Comparison of ENCODE assay signal across 23 cellular contexts in the genomic region with DNA sequence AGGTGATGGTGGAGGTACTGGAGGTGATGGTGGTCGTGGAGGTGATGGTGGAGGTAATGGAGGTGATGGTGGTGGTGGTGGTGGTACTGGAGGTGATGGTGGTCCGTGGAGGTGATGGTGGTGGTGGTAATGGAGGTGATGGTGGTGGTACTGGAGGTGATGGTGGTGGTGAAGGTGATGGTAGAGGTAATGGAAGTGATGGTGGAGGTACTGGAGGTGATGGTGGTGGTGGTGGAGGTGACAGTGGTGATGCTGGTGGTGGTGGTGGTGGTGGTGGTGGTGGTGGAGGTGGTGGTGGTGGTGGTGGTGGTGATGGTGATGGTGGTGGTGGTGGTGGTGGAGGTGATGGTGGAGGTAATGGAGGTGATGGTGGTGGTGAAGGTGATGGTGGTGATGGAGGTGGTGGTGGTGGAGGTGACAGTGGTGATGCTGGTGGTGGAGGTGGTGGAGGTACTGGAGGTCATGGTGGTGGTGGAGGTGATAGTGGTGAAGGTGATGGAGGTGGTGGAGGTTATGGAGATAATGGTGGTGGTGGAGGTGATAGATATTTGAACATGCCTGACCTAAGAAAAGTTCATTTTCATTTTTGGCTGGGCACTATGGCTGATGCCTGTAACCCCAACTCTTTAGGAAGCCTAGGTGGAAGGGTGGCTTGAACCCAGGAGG. TPM values are rescaled to one million over a fixed set of nuclear protein-coding genes. Genes with fewer than 3 reads are reported as not detected.
DNase-seq lines count a peak whose midpoint lies in the region; ATAC-seq lines count a peak whose summit lies in the region.
"Had no signal": no experiment of that assay in that cellular context is flagged by ENCODE, and none has a peak within 500 bp of the region (broad histone marks: within the 10 kb centered on the region; RNA-seq: fewer than 3 reads in every experiment).

No MANE protein-coding gene starts in this region.

- H3K27ac Mint-ChIP-seq in activated T-cell treated with anti-CD3 and anti-CD28 coated beads, Interleukin-2, amount 50 U/mL, for 24 hours = peak overlapping the region; percentile 61
- peak overlapping the region; percentile 49 for H3K27ac Mint-ChIP-seq in T-helper 2 cell treated with Interferon-gamma antibody and Interleukin-4, amounts not matched to agents 5 μg/mL and 100 μg/mL, for 36 hours
- peak overlapping the region in 1 of 2 donors; percentile 72 for H3K27ac Mint-ChIP-seq in stimulated activated naive CD8-positive, alpha-beta T cell treated with anti-CD3 and anti-CD28 coated beads, Interleukin-15, amount 100 ng/mL, for 72 hours
- H3K27ac Mint-ChIP-seq: CD4-positive, alpha-beta T cell had no signal

- H3K4me1 Mint-ChIP-seq in activated T-cell treated with anti-CD3 and anti-CD28 coated beads, Interleukin-2, amount 50 U/mL, for 24 hours (ENCODE audit: low read depth) = peaks cover 4% of the 10 kb centered on the region
- H3K4me1 Mint-ChIP-seq in activated T-cell treated with anti-CD3 and anti-CD28 coated beads, Interleukin-2, amount 50 U/mL, for 4 hours (ENCODE audit: low read depth) = peaks cover 4% of the 10 kb centered on the region
- peaks cover 2% of the 10 kb centered on the region for H3K4me1 Mint-ChIP-seq in T-helper 2 cell treated with Interferon-gamma antibody and Interleukin-4, amounts not matched to agents 5 μg/mL and 100 μg/mL, for 36 hours (ENCODE audit: low read depth)
- peaks cover 15% of the 10 kb centered on the region for H3K4me1 Mint-ChIP-seq in stimulated activated naive CD8-positive, alpha-beta T cell treated with anti-CD3 and anti-CD28 coated beads, Interleukin-15, amount 100 ng/mL, for 72 hours
- H3K4me1 Mint-ChIP-seq: IgD-negative memory B cell had no signal

- H3K36me3 Mint-ChIP-seq in activated T-cell treated with anti-CD3 and anti-CD28 coated beads, Interleukin-2, amount 50 U/mL, for 24 hours (ENCODE audit: low read depth) = peaks cover 76% of the 10 kb centered on the region
- peaks cover 47% of the 10 kb centered on the region for H3K36me3 Mint-ChIP-seq in activated T-cell treated with anti-CD3 and anti-CD28 coated beads, Interleukin-2, amount 50 U/mL, for 4 hours (ENCODE audit: insufficient read depth)
- H3K36me3 Mint-ChIP-seq in T-helper 2 cell treated with Interferon-gamma antibody and Interleukin-4, amounts not matched to agents 5 μg/mL and 100 μg/mL, for 36 hours (ENCODE audit: low read depth) = peaks cover 64% of the 10 kb centered on the region

- ATAC-seq in activated T-cell treated with anti-CD3 and anti-CD28 coated beads, Interleukin-2, amount 50 U/mL, for 4 hours = no peak
- ATAC-seq in stimulated activated naive CD8-positive, alpha-beta T cell treated with anti-CD3 and anti-CD28 coated beads, Interleukin-15, amount 100 ng/mL, for 72 hours = peak; percentile 35
- ATAC-seq: foreskin keratinocyte, left lung had no signal

- H3K4me3 Mint-ChIP-seq in activated T-cell treated with anti-CD3 and anti-CD28 coated beads, Interleukin-2, amount 50 U/mL, for 24 hours = no peak overlapping the region
- no peak overlapping the region for H3K4me3 Mint-ChIP-seq in activated T-cell treated with anti-CD3 and anti-CD28 coated beads, Interleukin-2, amount 50 U/mL, for 4 hours
- no peak overlapping the region for H3K4me3 Mint-ChIP-seq in T-helper 2 cell treated with Interferon-gamma antibody and Interleukin-4, amounts not matched to agents 5 μg/mL and 100 μg/mL, for 36 hours
- H3K4me3 Mint-ChIP-seq in stimulated activated naive CD8-positive, alpha-beta T cell treated with anti-CD3 and anti-CD28 coated beads, Interleukin-15, amount 100 ng/mL, for 72 hours = no peak overlapping the region
- H3K4me3 Mint-ChIP-seq: CD4-positive, alpha-beta T cell; IgD-negative memory B cell had no signal

- no peak for DNase-seq in activated T-cell treated with anti-CD3 and anti-CD28 coated beads, Interleukin-2, amount 50 U/mL, for 24 hours
- DNase-seq in activated T-cell treated with anti-CD3 and anti-CD28 coated beads, Interleukin-2, amount 50 U/mL, for 4 hours = no peak
- DNase-seq in T-helper 2 cell treated with Interferon-gamma antibody and Interleukin-4, amounts not matched to agents 5 μg/mL and 100 μg/mL, for 36 hours (ENCODE audit: low spot score) = no peak
- peak; percentile 8 for DNase-seq in mesenteric fat pad (ENCODE audit: low spot score)
- no peak for DNase-seq in stimulated activated naive CD8-positive, alpha-beta T cell treated with anti-CD3 and anti-CD28 coated beads, Interleukin-15, amount 100 ng/mL, for 72 hours
- DNase-seq in KG1 (lab: John Stamatoyannopoulos, UW) = no peak
- DNase-seq in epidermal melanocyte (ENCODE audit: insufficient read length, low spot score) = no peak
- DNase-seq: activated CD4-positive, alpha-beta T cell treated with anti-CD3 and anti-CD28 coated beads for 4 hours; activated gamma-delta T cell treated with Interleukin-2 at 50 U/mL for 16 hours; adrenal gland; cerebellar nuclear complex; esophagus squamous epithelium; foreskin keratinocyte; islet precursor cell; left lung; mesendoderm; NCI-H146; Right ventricle myocardium superior; sigmoid colon; stimulated activated CD4-positive, alpha-beta T cell treated with anti-CD3 and anti-CD28 coated beads, Interleukin-4, amount 100 ng/mL, for 24 hours; T-helper 9 cell had no signal

- H3K27me3 Mint-ChIP-seq in activated T-cell treated with anti-CD3 and anti-CD28 coated beads, Interleukin-2, amount 50 U/mL, for 24 hours = no peaks in the 10 kb centered on the region
- H3K27me3 Mint-ChIP-seq in activated T-cell treated with anti-CD3 and anti-CD28 coated beads, Interleukin-2, amount 50 U/mL, for 4 hours (ENCODE audit: low read depth) = no peaks in the 10 kb centered on the region
- H3K27me3 Mint-ChIP-seq in T-helper 2 cell treated with Interferon-gamma antibody and Interleukin-4, amounts not matched to agents 5 μg/mL and 100 μg/mL, for 36 hours (ENCODE audit: low read depth) = no peaks in the 10 kb centered on the region
- no peaks in the 10 kb centered on the region for H3K27me3 Mint-ChIP-seq in stimulated activated naive CD8-positive, alpha-beta T cell treated with anti-CD3 and anti-CD28 coated beads, Interleukin-15, amount 100 ng/mL, for 72 hours
- H3K27me3 Mint-ChIP-seq: CD4-positive, alpha-beta T cell; IgD-negative memory B cell had no signal

- H3K9me3 Mint-ChIP-seq in activated T-cell treated with anti-CD3 and anti-CD28 coated beads, Interleukin-2, amount 50 U/mL, for 24 hours = no peaks in the 10 kb centered on the region
- no peaks in the 10 kb centered on the region for H3K9me3 Mint-ChIP-seq in activated T-cell treated with anti-CD3 and anti-CD28 coated beads, Interleukin-2, amount 50 U/mL, for 4 hours
- H3K9me3 Mint-ChIP-seq in T-helper 2 cell treated with Interferon-gamma antibody and Interleukin-4, amounts not matched to agents 5 μg/mL and 100 μg/mL, for 36 hours = no peaks in the 10 kb centered on the region
- peaks cover 0 to 9% of the 10 kb centered on the region in 2 donors for H3K9me3 Mint-ChIP-seq in stimulated activated naive CD8-positive, alpha-beta T cell treated with anti-CD3 and anti-CD28 coated beads, Interleukin-15, amount 100 ng/mL, for 72 hours
- H3K9me3 Mint-ChIP-seq: CD4-positive, alpha-beta T cell; IgD-negative memory B cell had no signal

RNA-seq across cellular contexts. Expression of gene RNF213, which starts 55.0 kb away (rescaled TPM):
- total RNA-seq in activated T-cell treated with anti-CD3 and anti-CD28 coated beads, Interleukin-2, amount 50 U/mL, for 4 hours = 100 to 1,000 TPM; 205 to 289 (median 262) TPM
- total RNA-seq in mesenteric fat pad = 168 TPM
